In genomic region chr1:101025680-101026393, GRCh38 we compare ENCODE assay signal across 8 cellular contexts. TPM values are rescaled to one million over a fixed set of nuclear protein-coding genes. Genes with fewer than 3 reads are reported as not detected.
A peak's percentile ranks its signal among the peaks of the same experiment; 100 is the strongest.
DNase-seq lines count a peak whose midpoint lies in the region; ATAC-seq, FAIRE-seq and TF ChIP-seq lines count a peak whose summit lies in the region.

Gene DPH5, minus strand, starts transcription at chr1:101025784. Its CDS starts 341 bp downstream, at chr1:101025443.

- H2BK5ac ChIP-seq in H1 (ENCODE audit: low read depth, low read length): peak within 1 kb of the TSS; percentile 84

- no peak for TF ChIP-seq EP300 in H1 (IDR thresholded peaks at IDR 0.05; ENCODE audit: borderline replicate concordance in 1 of 2, low read depth in 2 of 2, low read length in 2 of 2)

- WGBS in H1 (ENCODE audit: extremely low coverage in 1 of 2, insufficient coverage in 1 of 2, insufficient read length in 1 of 2, insufficient replicate concordance in 2 of 2, low coverage in 1 of 2, low lambda C conversion rate in 2 of 2, missing lambda C conversion rate in 1 of 2), 2 experiments: 1% methylated on average over 37 of the region's 37 CpGs; no CpG with 5 or more reads in 1 of the 2 experiments

- H3K4me3 Mint-ChIP-seq in CD4-positive, alpha-beta memory T cell: peak within 1 kb of the TSS; percentile 85 to 99 (median 96)
- peak within 1 kb of the TSS; percentile 94 for H3K4me3 Mint-ChIP-seq in memory B cell

- H3K9me3 ChIP-seq in CD4-positive, alpha-beta memory T cell (ENCODE audit: control insufficient read depth in 1 of 2, low read length in 2 of 2): no peaks in the 10 kb centered on the region
- H3K9me3 ChIP-seq in H1 (ENCODE audit: insufficient read depth in 2 of 2, low read depth in 1 of 2, low read length in 1 of 2): no peaks in the 10 kb centered on the region

- H3K36me3 Mint-ChIP-seq in CD4-positive, alpha-beta memory T cell: peaks cover 24 to 34% of the 10 kb centered on the region in 2 donors
- peaks cover 21% of the 10 kb centered on the region for H3K36me3 Mint-ChIP-seq in memory B cell

- no peak within 1 kb of the TSS for H2BK20ac ChIP-seq in H1 (ENCODE audit: low read length)

- peak within 1 kb of the TSS; percentile 88 for H3K56ac ChIP-seq in H1 (replicated peaks; ENCODE audit: insufficient read length, low read depth, low read length)

- H3K79me1 ChIP-seq in H1 (ENCODE audit: low read depth, low read length): peaks cover 2% of the 10 kb centered on the region

- peak within 1 kb of the TSS; percentile 76 for H3K27ac ChIP-seq in CD4-positive, alpha-beta memory T cell (ENCODE audit: low read depth, low read length)
- peak within 1 kb of the TSS; percentile 83 for H3K27ac ChIP-seq in HL-60 (replicated peaks)
- peak within 1 kb of the TSS; percentile 89 for H3K27ac ChIP-seq in H1 (ENCODE audit: low read depth, low read length)

- H4K91ac ChIP-seq in H1 (replicated peaks; ENCODE audit: insufficient read length, low read length): peak within 1 kb of the TSS; percentile 93

- H2AFZ ChIP-seq in H1 (ENCODE audit: low read length): peak within 1 kb of the TSS; percentile 95

- TF ChIP-seq POLR2A in H1 (IDR thresholded peaks at IDR 0.05; ENCODE audit: control extremely low read depth in 1 of 2, low read depth in 2 of 2, low read length in 2 of 2): peak; percentile 94

- intact Hi-C loops in CD4-positive, alpha-beta memory T cell (cut with micrococcal nuclease): loop anchor here (1.0 to 5.0 kb wide), 8 partner anchors 17 to 263 kb away; no protein-coding TSS in a partner anchor

- H4K20me1 ChIP-seq in H1 (replicated peaks in 1 of 2; ENCODE audit: control insufficient read depth in 1 of 2, insufficient read depth in 2 of 2, low read length in 2 of 2): no peaks in the 10 kb centered on the region

- peaks cover 3% of the 10 kb centered on the region for H3K23me2 ChIP-seq in H1 (ENCODE audit: low read depth, low read length)

- H3K4ac ChIP-seq in H1 (replicated peaks; ENCODE audit: insufficient read length, low read depth, low read length): no peak within 1 kb of the TSS

- peak within 1 kb of the TSS; percentile 93; the same call in 1 of the 2 replicates for H4K8ac ChIP-seq in H1 (ENCODE audit: extremely low read depth, insufficient read depth, low read length)

- CTCF ChIA-PET in CD4-positive, alpha-beta memory T cell (lab: Charles Lee; ENCODE audit: partially characterized antibody): interaction anchor here (0.8 to 2.5 kb wide), 7 partner anchors 10 to 332 kb away, joined by 3 to 8 read pairs (median 3); no protein-coding TSS in a partner anchor
- CTCF ChIA-PET in H1 (lab: Charles Lee; ENCODE audit: partially characterized antibody): no interaction called here

- peak; percentile 86 to 91 (median 87) for DNase-seq in CD4-positive, alpha-beta memory T cell
- DNase-seq in HL-60 (ENCODE audit: low read depth in 1 of 2, low spot score in 1 of 2): peak; percentile 83 to 93
- peak; percentile 79 to 91 for DNase-seq in NOMO-1 (lab: John Stamatoyannopoulos, UW; ENCODE audit: unreplicated experiment in 2 of 2)
- peak; percentile 80 to 82 for DNase-seq in activated CD8-positive, alpha-beta memory T cell treated with anti-CD3 and anti-CD28 coated beads for 4 hours (ENCODE audit: low read depth in 2 of 2)
- peak; percentile 65 to 91 for DNase-seq in H1 (ENCODE audit: low read depth in 1 of 2, low spot score in 2 of 2)
- peak; percentile 73 to 81 for DNase-seq in memory B cell (ENCODE audit: low spot score in 2 of 2)
- peak; percentile 76 for DNase-seq in stimulated activated CD8-positive, alpha-beta memory T cell treated with anti-CD3 and anti-CD28 coated beads, Interleukin-12 subunit alpha, Interleukin-12 subunit beta, amount 100 ng/mL, for 24 hours (ENCODE audit: extremely low read depth)

- no peak within 1 kb of the TSS; the same call in 1 of the 2 replicates for H2AK5ac ChIP-seq in H1 (ENCODE audit: low read depth, low read length)

- POLR2A ChIA-PET in CD4-positive, alpha-beta memory T cell (lab: Charles Lee; ENCODE audit: partially characterized antibody): interaction anchor here (0.6 to 6.3 kb wide), 20 partner anchors 9 to 262 kb away, joined by 3 to 77 read pairs (median 4); partner anchors contain the start of genes S1PR1 and SLC30A7
- POLR2A ChIA-PET in H1 (lab: Charles Lee; ENCODE audit: partially characterized antibody): interaction anchor here (0.8 to 2.5 kb wide), 4 partner anchors 11 to 131 kb away, joined by 3 to 7 read pairs (median 6); partner anchors contain the start of genes EXTL2 and SLC30A7

- H4K5ac ChIP-seq in H1 (ENCODE audit: insufficient read length, low read depth, low read length): peak within 1 kb of the TSS; percentile 90

- H3K9me3 Mint-ChIP-seq in CD4-positive, alpha-beta memory T cell: no peaks in the 10 kb centered on the region
- no peaks in the 10 kb centered on the region for H3K9me3 Mint-ChIP-seq in memory B cell

- no peak for TF ChIP-seq CTCF in HL-60 (IDR thresholded peaks at IDR 0.05; ENCODE audit: insufficient read depth, low read length)
- no peak for TF ChIP-seq CTCF in H1 (IDR thresholded peaks at IDR 0.05; ENCODE audit: control extremely low read depth in 1 of 3, insufficient read depth in 1 of 3, low read depth in 1 of 3, low read length in 3 of 3)

- no peak for TF ChIP-seq RAD21 in H1 (IDR thresholded peaks at IDR 0.05 in 1 of 2, conservative IDR thresholded peaks at IDR 0.05 in 1 of 2; ENCODE audit: low read depth in 2 of 2, low read length in 2 of 2)

- H3K18ac ChIP-seq in H1 (ENCODE audit: extremely low read depth, low read length): peak within 1 kb of the TSS; percentile 91; the same call in 1 of the 2 replicates

- no peak within 1 kb of the TSS for H3K14ac ChIP-seq in H1 (ENCODE audit: insufficient read length)

- no peaks in the 10 kb centered on the region for H3K27me3 ChIP-seq in CD4-positive, alpha-beta memory T cell (ENCODE audit: insufficient read depth, low read length)
- H3K27me3 ChIP-seq in HL-60 (ENCODE audit: insufficient read depth, poor library complexity, severe bottlenecking) (no peaks in the 10 kb centered on the region), H1 (replicated peaks in 1 of 4; ENCODE audit: control insufficient read depth in 3 of 4, extremely low read depth in 1 of 4, insufficient read depth in 3 of 4, low read length in 3 of 4) (no peaks in the 10 kb centered on the region)

- H3K9ac ChIP-seq in H1 (replicated peaks in 1 of 4; ENCODE audit: extremely low read depth in 1 of 4, low read depth in 3 of 4, low read length in 3 of 4): peak within 1 kb of the TSS; percentile 85 to 99 (median 92)

- H3K27me3 Mint-ChIP-seq in CD4-positive, alpha-beta memory T cell: no peaks in the 10 kb centered on the region
- no peaks in the 10 kb centered on the region for H3K27me3 Mint-ChIP-seq in memory B cell

- ATAC-seq in GM19452 (IDR thresholded peaks at IDR 0.05; ENCODE audit: unreplicated experiment): peak; percentile 82
- peak; percentile 93 for ATAC-seq in memory B cell (ENCODE audit: low read depth)

- no peak within 1 kb of the TSS for H3K23ac ChIP-seq in H1 (ENCODE audit: insufficient read length)

- no peak within 1 kb of the TSS; the same call in 1 of the 2 replicates for H2BK12ac ChIP-seq in H1 (ENCODE audit: low read depth, low read length)

- H3K79me2 ChIP-seq in H1 (ENCODE audit: control insufficient read depth in 1 of 2, insufficient read depth in 2 of 2, low read length in 2 of 2): peaks cover 3 to 42% of the 10 kb centered on the region in 2 experiments; a peak in 2 of 4 replicates

- peak within 1 kb of the TSS; percentile 96 to 99 (median 98) for H3K27ac Mint-ChIP-seq in CD4-positive, alpha-beta memory T cell
- H3K27ac Mint-ChIP-seq in memory B cell: peak within 1 kb of the TSS; percentile 84

- H3K36me3 ChIP-seq in CD4-positive, alpha-beta memory T cell (ENCODE audit: insufficient read depth, low read length): no peaks in the 10 kb centered on the region
- peaks cover 0 to 21% (median 0%) of the 10 kb centered on the region in 4 experiments; a peak in 4 of 8 replicates for H3K36me3 ChIP-seq in H1 (ENCODE audit: control insufficient read depth in 2 of 4, insufficient read depth in 4 of 4, low read length in 3 of 4)

- H2BK15ac ChIP-seq in H1 (ENCODE audit: low read length): no peak within 1 kb of the TSS

- H3K4me2 ChIP-seq in H1 (ENCODE audit: insufficient read depth in 1 of 2, low read depth in 2 of 2, low read length in 2 of 2): peak within 1 kb of the TSS; percentile 83 to 84

- peak within 1 kb of the TSS; percentile 78 to 88 for H3K4me3 ChIP-seq in CD4-positive, alpha-beta memory T cell (ENCODE audit: low read length in 2 of 2)
- H3K4me3 ChIP-seq in HL-60 (replicated peaks; ENCODE audit: insufficient read depth, low read length) (peak within 1 kb of the TSS; percentile 94), H1 (ENCODE audit: extremely low read depth in 1 of 4, insufficient read depth in 2 of 4, low read depth in 3 of 4, low read length in 4 of 4) (peak within 1 kb of the TSS; percentile 89 to 97 (median 92))

- no peak within 1 kb of the TSS for H2BK120ac ChIP-seq in H1 (replicated peaks; ENCODE audit: low read depth, low read length)

- H3K4me1 Mint-ChIP-seq in CD4-positive, alpha-beta memory T cell: peaks cover 46 to 81% (median 61%) of the 10 kb centered on the region in 4 donors
- H3K4me1 Mint-ChIP-seq in memory B cell: peaks cover 43% of the 10 kb centered on the region

- no peak for FAIRE-seq in H1 (lab: Jason Lieb, UNC)

- peaks cover 62% of the 10 kb centered on the region for H3K4me1 ChIP-seq in CD4-positive, alpha-beta memory T cell (ENCODE audit: insufficient read depth, low read length)
- H3K4me1 ChIP-seq in H1 (replicated peaks in 1 of 4; ENCODE audit: control insufficient read depth in 3 of 4, insufficient read depth in 4 of 4, low read length in 3 of 4): peaks cover 0 to 1% (median 0%) of the 10 kb centered on the region in 4 experiments; a peak in 1 of 7 replicates

TF ChIP-seq in H1, 55 proteins besides CTCF, POLR2A, EP300 and RAD21 (continues in another document):
- peak; percentile 75; the same call in 1 of the 2 replicates for TF ChIP-seq RBBP5 (IDR thresholded peaks at IDR 0.05; ENCODE audit: borderline replicate concordance, low read depth, low read length)
- TF ChIP-seq MAX (IDR thresholded peaks at IDR 0.05): peak; percentile 88
- peak; percentile 42 to 81; a peak in 2 of 4 replicates for TF ChIP-seq SIN3A (conservative IDR thresholded peaks at IDR 0.05 in 1 of 2, IDR thresholded peaks at IDR 0.05 in 1 of 2; ENCODE audit: low read depth in 1 of 2, low read length in 2 of 2)

RNA-seq across cellular contexts. Expression of gene DPH5, which starts in this region (rescaled TPM):
- total RNA-seq in CD4-positive, alpha-beta memory T cell: 10 to 100 TPM; 49.3 to 58.3 TPM
- polyA plus RNA-seq in CD4-positive, alpha-beta memory T cell: 10 to 100 TPM; 39.1 to 51.6 TPM
- total RNA-seq in H1 (2021; fragmentation: NEBNext Ultra II Directional; extraction: Animal tissue kit (Norgen Biotek cat#: 25700)): 67.6 and 67.7 TPM in 2 replicates
- polyA plus RNA-seq in H1 (2011; rRNA removed): 56.9 and 106 TPM in 2 replicates
- 78.3 TPM for polyA plus RNA-seq in H1 (2011; cell fraction: cytosol; rRNA removed)
- 23.5 TPM for polyA plus RNA-seq in H1 (2011; cell fraction: nucleus; rRNA removed)
- polyA plus RNA-seq in H1 (2012, experiment 1 of 2): 55.0 to 58.8 TPM (median 57.0 TPM) in 4 replicates
- polyA plus RNA-seq in H1 (2012, experiment 2 of 2): 30.4 TPM
- 53.7 TPM for polyA plus RNA-seq in H1 (2013, experiment 1 of 2)
- 57.3 TPM for polyA plus RNA-seq in H1 (2013, experiment 2 of 2)
- polyA minus RNA-seq in H1 (2011; rRNA and poly(A)+ RNA removed): 32.4 and 34.5 TPM in 2 replicates
- polyA minus RNA-seq in H1 (2011; cell fraction: cytosol; rRNA and poly(A)+ RNA removed): 21.6 TPM
- 30.7 TPM for polyA minus RNA-seq in H1 (2011; cell fraction: nucleus; rRNA and poly(A)+ RNA removed)

Comparison
In these comparisons a context has a peak if more than half of its experiments do, and no peak if none do; other contexts are left out.
1. Peak in every context shown above with its lines: DNase-seq, ATAC-seq, H3K4me3 ChIP-seq and H3K27ac ChIP-seq.